In the genomic region with DNA sequence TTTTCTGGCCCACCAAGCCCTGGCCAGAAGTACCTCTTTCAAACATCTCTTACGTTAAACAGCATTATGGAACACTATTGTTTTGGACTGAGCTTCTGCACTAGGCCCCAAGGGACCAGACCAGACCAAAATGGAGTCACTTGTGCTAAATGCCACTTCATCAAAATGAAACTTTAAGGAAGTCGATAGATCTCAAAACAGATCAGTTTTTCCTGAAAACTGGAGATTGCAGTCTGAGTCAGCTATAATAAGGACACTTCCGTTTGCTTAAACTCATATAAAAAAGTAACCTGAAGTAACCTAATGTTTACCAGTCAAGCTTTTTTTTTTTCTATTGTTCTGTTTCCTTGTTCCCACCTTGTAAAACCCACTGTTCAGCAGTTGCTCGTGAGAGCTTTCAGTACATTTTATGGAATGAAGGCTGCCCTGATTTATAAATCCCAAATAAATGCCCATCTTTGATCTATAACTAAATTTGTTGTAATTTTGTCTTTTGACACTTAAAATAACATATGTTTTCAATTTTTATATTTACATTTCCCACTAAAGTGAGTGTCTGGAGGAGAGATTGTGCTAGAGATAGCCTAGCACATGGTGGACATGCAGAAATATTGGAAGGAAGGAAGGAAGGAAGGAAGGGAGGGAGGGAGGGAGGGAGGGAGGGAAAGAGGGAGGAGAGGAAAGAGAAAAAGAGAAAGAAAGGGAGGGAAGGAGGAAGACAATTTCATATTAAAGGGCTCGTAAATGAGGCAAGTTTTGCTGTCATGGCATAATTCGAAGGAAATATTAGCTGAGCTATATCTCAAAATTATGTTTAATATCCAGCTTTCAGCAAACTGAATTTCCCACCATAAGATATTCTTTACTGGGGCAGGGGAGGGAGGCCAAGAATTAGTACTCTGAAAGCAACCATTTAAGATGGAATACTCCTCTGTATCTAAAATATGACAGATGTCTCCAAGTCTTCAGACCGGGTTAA, we compare ENCODE assay signal across 1 cellular context.
TF ChIP-seq lines count a peak whose summit lies in the region.

No MANE protein-coding gene starts in this region.

TF ChIP-seq in SK-N-SH, 30 proteins besides CTCF, POLR2A, EP300 and RAD21:
- TF ChIP-seq GABPA (IDR thresholded peaks at IDR 0.05; ENCODE audit: low read depth) = no peak
- TF ChIP-seq SIN3A (IDR thresholded peaks at IDR 0.05; ENCODE audit: borderline replicate concordance, low read depth, low read length) = no peak
- peak; percentile 53; the same call in 1 of the 2 replicates for TF ChIP-seq GATA2 (CRISPR knock-in tag; IDR thresholded peaks at IDR 0.05)
- TF ChIP-seq JUND (IDR thresholded peaks at IDR 0.05) = no peak
TF ChIP-seq in SK-N-SH: peak in this region for 1.
